In the genomic region with DNA sequence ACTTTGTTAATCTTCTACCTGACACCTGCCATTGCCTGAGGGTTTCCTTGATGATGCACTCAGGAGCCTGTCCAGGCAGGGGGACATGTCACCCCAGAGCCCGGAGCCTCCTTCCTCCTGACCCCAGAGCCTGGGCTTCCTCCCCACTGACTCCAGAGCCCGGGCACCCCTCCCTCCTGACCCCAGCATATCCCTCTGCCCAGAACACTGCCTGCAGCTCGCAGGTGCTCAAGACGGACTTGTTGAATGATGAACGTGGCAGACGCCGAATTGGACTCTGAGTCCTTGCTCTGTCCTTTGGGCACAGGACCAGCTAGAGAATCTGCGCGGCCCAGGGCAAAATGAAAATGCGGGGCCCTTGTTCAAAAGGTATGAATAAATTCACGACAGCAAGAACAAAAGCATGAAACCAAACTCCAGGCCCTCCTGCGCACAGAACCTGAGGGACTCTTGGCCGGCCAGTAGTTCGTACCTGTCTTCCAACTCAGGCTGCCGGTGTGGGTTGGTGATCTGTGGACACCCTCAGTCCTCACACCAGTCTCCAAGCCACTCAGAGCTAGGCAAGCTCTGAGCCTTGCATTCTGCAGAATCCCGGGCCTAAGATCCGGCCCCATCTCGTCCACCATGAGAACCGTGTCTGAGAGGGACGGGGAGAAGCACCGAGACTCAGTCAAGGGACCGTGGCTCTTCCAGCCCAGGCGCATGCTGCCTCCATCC, we compare ENCODE assay signal across 19 cellular contexts.
DNase-seq lines count a peak whose midpoint lies in the region; ATAC-seq and TF ChIP-seq lines count a peak whose summit lies in the region.
"Had no signal": no experiment of that assay in that cellular context is flagged by ENCODE, and none has a peak within 500 bp of the region (broad histone marks: within the 10 kb centered on the region; RNA-seq: fewer than 3 reads in every experiment).

No MANE protein-coding gene starts in this region.

- intact Hi-C loops in left cardiac atrium (cut with DNase I) (no loop called here), sigmoid colon (cut with DNase I) (no loop called here)

- ATAC-seq in RWPE2 (ENCODE audit: low read depth) = no peak
- no peak for ATAC-seq in left cardiac atrium
- ATAC-seq in HG02938 (IDR thresholded peaks at IDR 0.05; ENCODE audit: unreplicated experiment) = no peak
- ATAC-seq: A549, SK-N-SH treated with all-trans-retinoic acid at 6 μM for 48 hours had no signal

- 89% methylated on average over 23 of the region's 23 CpGs for WGBS in sigmoid colon, 2 donors

- DNase-seq in RWPE2 (ENCODE audit: low spot score) = peak; percentile 75
- DNase-seq in left cardiac atrium = peak; percentile 38
- peak; percentile 57 for DNase-seq in sigmoid colon
- DNase-seq in NCI-H1694 (lab: John Stamatoyannopoulos, UW) = no peak
- no peak for DNase-seq in NCI-H446 (lab: John Stamatoyannopoulos, UW)
- DNase-seq: AML-193; CD4-positive, alpha-beta memory T cell; COR-L47; DND-41; KBM-7; NCI-H2029 treated with DMSO at 0.1 percent for 48 hours; NCI-H526 treated with DMSO at 0.1 percent for 48 hours; Peyer's patch; SJCRH30 had no signal

- no peak for TF ChIP-seq POLR2A in sigmoid colon (IDR thresholded peaks at IDR 0.05)

- H3K27ac ChIP-seq in HEK293 (ENCODE audit: extremely low read depth, low read depth, low read length) = no peak overlapping the region
- no peak overlapping the region for H3K27ac ChIP-seq in RWPE2 (ENCODE audit: poor library complexity, severe bottlenecking)
- H3K27ac ChIP-seq in sigmoid colon = no peak overlapping the region
- H3K27ac ChIP-seq: A549; BLaER1 treated with 17β-estradiol and CSF1 and Interleukin-3, amounts not matched to agents 10 nM and 100 nM; Peyer's patch; SJCRH30 had no signal

- H3K36me3 ChIP-seq in HEK293 (ENCODE audit: control insufficient read depth in 2 of 2, insufficient read depth in 1 of 2, low read length in 2 of 2) = no peaks in the 10 kb centered on the region
- no peaks in the 10 kb centered on the region for H3K36me3 ChIP-seq in RWPE2 (ENCODE audit: low read depth)
- H3K36me3 ChIP-seq in sigmoid colon = no peaks in the 10 kb centered on the region
- H3K36me3 ChIP-seq: BLaER1 treated with 17β-estradiol and CSF1 and Interleukin-3, amounts not matched to agents 10 nM and 100 nM; Peyer's patch; SJCRH30 had no signal

- no peaks in the 10 kb centered on the region for H3K9me3 ChIP-seq in HEK293 (ENCODE audit: control insufficient read depth, insufficient read depth, low read depth, low read length)
- H3K9me3 ChIP-seq in RWPE2 (ENCODE audit: severe bottlenecking) = no peaks in the 10 kb centered on the region
- H3K9me3 ChIP-seq in sigmoid colon = no peaks in the 10 kb centered on the region
- H3K9me3 ChIP-seq: Peyer's patch had no signal

- H3K27me3 ChIP-seq in RWPE2 (ENCODE audit: insufficient read depth, poor library complexity, severe bottlenecking) (peaks cover 15% of the 10 kb centered on the region), sigmoid colon (no peaks in the 10 kb centered on the region)
- H3K27me3 ChIP-seq: BLaER1 treated with 17β-estradiol and CSF1 and Interleukin-3, amounts not matched to agents 10 nM and 100 nM; Peyer's patch; SJCRH30 had no signal

- POLR2A ChIA-PET in HEK293 (lab: Yijun Ruan, JAX) = no interaction called here

- TF ChIP-seq CTCF in HEK293 (tag by site-specific recombination; IDR thresholded peaks at IDR 0.05) (no peak), RWPE2 (IDR thresholded peaks at IDR 0.05; ENCODE audit: poor library complexity, severe bottlenecking) (no peak), sigmoid colon (IDR thresholded peaks at IDR 0.05) (no peak)

- TF ChIP-seq EP300 in sigmoid colon (IDR thresholded peaks at IDR 0.05) = no peak

- no peak overlapping the region for H3K4me3 ChIP-seq in HEK293 (ENCODE audit: low read depth, low read length)
- H3K4me3 ChIP-seq in RWPE2 (ENCODE audit: severe bottlenecking) = no peak overlapping the region
- no peak overlapping the region for H3K4me3 ChIP-seq in sigmoid colon
- H3K4me3 ChIP-seq: A549; BLaER1 treated with 17β-estradiol and CSF1 and Interleukin-3, amounts not matched to agents 10 nM and 100 nM; Peyer's patch; SJCRH30 had no signal

- CTCF ChIA-PET in HEK293 (lab: Yijun Ruan, JAX) = interaction anchor here (0.6 kb wide), 1 partner anchor 83 kb away, joined by 3 read pairs; no protein-coding TSS in a partner anchor

- H3K4me1 ChIP-seq in HEK293 (ENCODE audit: control insufficient read depth, insufficient read depth, low read length) (no peaks in the 10 kb centered on the region), RWPE2 (ENCODE audit: insufficient read depth, poor library complexity, severe bottlenecking) (no peaks in the 10 kb centered on the region), sigmoid colon (no peaks in the 10 kb centered on the region)
- H3K4me1 ChIP-seq: A549, Peyer's patch had no signal

TF ChIP-seq in HEK293, 187 proteins besides CTCF, POLR2A, EP300 and RAD21:
- TF ChIP-seq ZNF426 (tag by site-specific recombination; IDR thresholded peaks at IDR 0.05) = no peak
- peak; percentile 36; the same call in 1 of the 2 replicates for TF ChIP-seq SCRT2 (tag by site-specific recombination; IDR thresholded peaks at IDR 0.05)
- TF ChIP-seq, protein P1, sequence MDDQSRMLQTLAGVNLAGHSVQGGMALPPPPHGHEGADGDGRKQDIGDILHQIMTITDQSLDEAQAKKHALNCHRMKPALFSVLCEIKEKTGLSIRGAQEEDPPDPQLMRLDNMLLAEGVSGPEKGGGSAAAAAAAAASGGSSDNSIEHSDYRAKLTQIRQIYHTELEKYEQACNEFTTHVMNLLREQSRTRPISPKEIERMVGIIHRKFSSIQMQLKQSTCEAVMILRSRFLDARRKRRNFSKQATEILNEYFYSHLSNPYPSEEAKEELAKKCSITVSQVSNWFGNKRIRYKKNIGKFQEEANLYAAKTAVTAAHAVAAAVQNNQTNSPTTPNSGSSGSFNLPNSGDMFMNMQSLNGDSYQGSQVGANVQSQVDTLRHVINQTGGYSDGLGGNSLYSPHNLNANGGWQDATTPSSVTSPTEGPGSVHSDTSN (CRISPR knock-in tag; IDR thresholded peaks at IDR 0.05) = no peak
- TF ChIP-seq KLF7 (tag by site-specific recombination; IDR thresholded peaks at IDR 0.05; ENCODE audit: borderline replicate concordance) = no peak
- no peak for TF ChIP-seq ZNF514 (tag by site-specific recombination; IDR thresholded peaks at IDR 0.05)

Comparison
In these comparisons a context has a peak if more than half of its experiments do, and no peak if none do; other contexts are left out.
1. DNase-seq: peak in RWPE2 (single experiment), left cardiac atrium (single experiment) and sigmoid colon (single experiment); none in NCI-H1694 (single experiment) and NCI-H446 (0 of 2).